Comparison of ENCODE assay signal across 17 cellular contexts in genomic region chr16:1206326-1206725, GRCh38. TPM values are rescaled to one million over a fixed set of nuclear protein-coding genes. Genes with fewer than 3 reads are reported as not detected.
DNase-seq lines count a peak whose midpoint lies in the region; ATAC-seq, FAIRE-seq and TF ChIP-seq lines count a peak whose summit lies in the region.
"Had no signal": no experiment of that assay in that cellular context is flagged by ENCODE, and none has a peak within 500 bp of the region (broad histone marks: within the 10 kb centered on the region; RNA-seq: fewer than 3 reads in every experiment).

No MANE protein-coding gene starts in this region.

- no peak overlapping the region for H2AK5ac ChIP-seq in mesendoderm (ENCODE audit: low read length)

- H2BK120ac ChIP-seq in mesendoderm (ENCODE audit: low read depth, low read length) = no peak overlapping the region

- no peaks in the 10 kb centered on the region for H3K9me3 Mint-ChIP-seq in activated T-cell treated with anti-CD3 and anti-CD28 coated beads, Interleukin-2, amount 50 U/mL, for 24 hours
- H3K9me3 Mint-ChIP-seq: CD8-positive, alpha-beta memory T cell had no signal

- H3K9me3 ChIP-seq in Karpas-422 (ENCODE audit: low read length) (no peaks in the 10 kb centered on the region), K562 (replicated peaks; ENCODE audit: control insufficient read depth, insufficient read depth, low read depth, low read length) (no peaks in the 10 kb centered on the region)
- H3K9me3 ChIP-seq: BLaER1, Caco-2 had no signal

- H3K79me2 ChIP-seq in Karpas-422 (ENCODE audit: low read length) = no peaks in the 10 kb centered on the region
- no peaks in the 10 kb centered on the region for H3K79me2 ChIP-seq in K562 (ENCODE audit: control insufficient read depth, insufficient read depth, low read length)
- H3K79me2 ChIP-seq in mesendoderm (ENCODE audit: control insufficient read depth, insufficient read depth, low read length) = no peaks in the 10 kb centered on the region

- no peak overlapping the region for H3K27ac ChIP-seq in Karpas-422 (ENCODE audit: low read length)
- no peak overlapping the region for H3K27ac ChIP-seq in K562 (ENCODE audit: extremely low read depth, low read depth, low read length)
- no peak overlapping the region for H3K27ac ChIP-seq in mesendoderm (ENCODE audit: low read depth, low read length)
- H3K27ac ChIP-seq: 22Rv1, BLaER1 had no signal

- no peak for FAIRE-seq in K562 (lab: Jason Lieb, UNC)

- no peaks in the 10 kb centered on the region for H3K27me3 Mint-ChIP-seq in activated T-cell treated with anti-CD3 and anti-CD28 coated beads, Interleukin-2, amount 50 U/mL, for 24 hours

- peak; percentile 51 for DNase-seq in DMS 273 (lab: John Stamatoyannopoulos, UW; ENCODE audit: unreplicated experiment)
- no peak for DNase-seq in DMS 273 treated with DMSO at 0.1 percent for 48 hours (lab: John Stamatoyannopoulos, UW)
- peak; percentile 48 for DNase-seq in Karpas-422
- DNase-seq in K562 (ENCODE audit: extremely low read depth in 1 of 4, low spot score in 3 of 4) = no peak
- DNase-seq in mesendoderm = peak; percentile 35
- no peak for DNase-seq in activated T-cell treated with anti-CD3 and anti-CD28 coated beads, Interleukin-2, amount 50 U/mL, for 24 hours
- DNase-seq in left ventricle myocardium superior = no peak
- DNase-seq in GM19238 (ENCODE audit: insufficient read length, low spot score) = no peak
- DNase-seq: Caco-2; CD8-positive, alpha-beta memory T cell; GOT3; HCEC 1CT; IMR-90 had no signal

- H4K20me1 ChIP-seq in Karpas-422 (ENCODE audit: insufficient read depth, low read depth, low read length) (no peaks in the 10 kb centered on the region), K562 (replicated peaks; ENCODE audit: control insufficient read depth, insufficient read depth, low read length) (no peaks in the 10 kb centered on the region)

- no peak overlapping the region for H3K23ac ChIP-seq in mesendoderm (ENCODE audit: low read length)

- H2BK5ac ChIP-seq in mesendoderm (ENCODE audit: low read length) = no peak overlapping the region

- H3K4ac ChIP-seq in mesendoderm (ENCODE audit: low read depth, low read length) = no peak overlapping the region

- H3K4me3 Mint-ChIP-seq in activated T-cell treated with anti-CD3 and anti-CD28 coated beads, Interleukin-2, amount 50 U/mL, for 24 hours = no peak overlapping the region

- H3K18ac ChIP-seq in mesendoderm (ENCODE audit: low read length) = no peak overlapping the region

- H2AFZ ChIP-seq in Karpas-422 (ENCODE audit: low read length) (no peak overlapping the region), K562 (ENCODE audit: low read depth, low read length) (no peak overlapping the region)

- peaks cover 4% of the 10 kb centered on the region for H3K4me1 Mint-ChIP-seq in activated T-cell treated with anti-CD3 and anti-CD28 coated beads, Interleukin-2, amount 50 U/mL, for 24 hours (ENCODE audit: low read depth)

- no peak overlapping the region for H3K56ac ChIP-seq in mesendoderm (ENCODE audit: low read length)

- CTCF ChIA-PET in K562 (lab: Yijun Ruan, JAX; ENCODE audit: low intra/inter-chr PET ratio) = no interaction called here

- H3K27me3 ChIP-seq in Karpas-422 (ENCODE audit: low read length) (no peaks in the 10 kb centered on the region), K562 (ENCODE audit: control insufficient read depth in 2 of 2, insufficient read depth in 2 of 2, low read length in 2 of 2) (peaks cover 32 to 84% of the 10 kb centered on the region in 2 experiments; a peak in 4 of 5 replicates), mesendoderm (ENCODE audit: insufficient read depth, low read length, poor library complexity) (no peaks in the 10 kb centered on the region)
- H3K27me3 ChIP-seq: BLaER1 had no signal

- H3K9me2 ChIP-seq in Karpas-422 (replicated peaks; ENCODE audit: insufficient read depth, low read length) = no peaks in the 10 kb centered on the region

- H3K36me3 ChIP-seq in Karpas-422 (ENCODE audit: insufficient read depth, low read length) = no peaks in the 10 kb centered on the region
- no peaks in the 10 kb centered on the region for H3K36me3 ChIP-seq in K562 (ENCODE audit: control insufficient read depth, insufficient read depth, low read length)
- no peaks in the 10 kb centered on the region for H3K36me3 ChIP-seq in mesendoderm (ENCODE audit: control insufficient read depth, insufficient read depth, low read length)

- TF ChIP-seq POLR2A in K562 (conservative IDR thresholded peaks at IDR 0.05) = no peak

- H3K79me1 ChIP-seq in mesendoderm (ENCODE audit: low read length) = no peaks in the 10 kb centered on the region

- no peaks in the 10 kb centered on the region for H3K36me3 Mint-ChIP-seq in activated T-cell treated with anti-CD3 and anti-CD28 coated beads, Interleukin-2, amount 50 U/mL, for 24 hours (ENCODE audit: low read depth)
- H3K36me3 Mint-ChIP-seq: CD8-positive, alpha-beta memory T cell had no signal

- no peak for TF ChIP-seq EP300 in K562 (IDR thresholded peaks at IDR 0.05; ENCODE audit: low read length)

- H3K4me3 ChIP-seq in Karpas-422 (ENCODE audit: low read length) = no peak overlapping the region
- H3K4me3 ChIP-seq in K562 = no peak overlapping the region
- H3K4me3 ChIP-seq in mesendoderm (ENCODE audit: low read length) = no peak overlapping the region
- H3K4me3 ChIP-seq: BLaER1 had no signal

- H3K27ac Mint-ChIP-seq in activated T-cell treated with anti-CD3 and anti-CD28 coated beads, Interleukin-2, amount 50 U/mL, for 24 hours = no peak overlapping the region
- H3K27ac Mint-ChIP-seq: CD8-positive, alpha-beta memory T cell had no signal

- POLR2A ChIA-PET in K562 (lab: Yijun Ruan, JAX) = interaction anchor here (0.6 to 0.7 kb wide), 2 partner anchors 25 to 333 kb away, joined by 3 read pairs; no protein-coding TSS in a partner anchor

- no peak overlapping the region for H3K4me2 ChIP-seq in Karpas-422 (ENCODE audit: low read depth, low read length, poor library complexity, severe bottlenecking)
- no peak overlapping the region for H3K4me2 ChIP-seq in K562 (ENCODE audit: insufficient read depth, low read length)
- no peak overlapping the region for H3K4me2 ChIP-seq in mesendoderm (ENCODE audit: low read length)
- H3K4me2 ChIP-seq: BLaER1 had no signal

- H3K9ac ChIP-seq in Karpas-422 (ENCODE audit: low read length) (no peak overlapping the region), K562 (ENCODE audit: insufficient read depth in 1 of 2, low read depth in 2 of 2, low read length in 2 of 2) (no peak overlapping the region), mesendoderm (ENCODE audit: low read length) (no peak overlapping the region)
- H3K9ac ChIP-seq: BLaER1 had no signal

- intact Hi-C loops in K562 (cut with micrococcal nuclease) = no loop called here
- intact Hi-C loops in left ventricle myocardium superior (cut with micrococcal nuclease) = no loop called here

- no peak overlapping the region for H2BK15ac ChIP-seq in mesendoderm (replicated peaks; ENCODE audit: low read depth)

- WGBS in K562 (ENCODE audit: insufficient coverage, low coverage, missing lambda C conversion rate) = 3% methylated on average over 7 of the region's 9 CpGs
- WGBS in mesendoderm (ENCODE audit: extremely low coverage, insufficient coverage, low lambda C conversion rate) = no CpG with 5 or more reads among the region's 9 CpGs

- no peak overlapping the region for H4K5ac ChIP-seq in mesendoderm (ENCODE audit: low read length)

- no peak for TF ChIP-seq RAD21 in K562 (CRISPR knock-in tag; conservative IDR thresholded peaks at IDR 0.05 in 1 of 2, IDR thresholded peaks at IDR 0.05 in 1 of 2)

- no peaks in the 10 kb centered on the region for H3K4me1 ChIP-seq in Karpas-422 (ENCODE audit: low read length)
- H3K4me1 ChIP-seq in K562 (replicated peaks in 1 of 2; ENCODE audit: control insufficient read depth in 2 of 2, insufficient read depth in 2 of 2, low read length in 2 of 2) = peaks cover 0 to 46% of the 10 kb centered on the region in 2 experiments; a peak in 2 of 5 replicates
- H3K4me1 ChIP-seq in mesendoderm (ENCODE audit: control insufficient read depth, low read depth, low read length) = no peaks in the 10 kb centered on the region
- H3K4me1 ChIP-seq: Caco-2 had no signal

- no peaks in the 10 kb centered on the region for H3K9me1 ChIP-seq in K562 (ENCODE audit: control insufficient read depth, insufficient read depth, low read length)

- H4K8ac ChIP-seq in mesendoderm (ENCODE audit: low read depth, low read length) = no peak overlapping the region

- no TSS peak for BruUV-seq in K562 (replicated peaks; lab: Mats Ljungman, UMichigan)

- 0 out of 6 replicates have a peak, but pooled peaks of 1 of the 3 experiments have one; percentile 18 for TF ChIP-seq CTCF in K562 (IDR thresholded peaks at IDR 0.05 in 2 of 3, conservative IDR thresholded peaks at IDR 0.05 in 1 of 3; ENCODE audit: insufficient read depth in 2 of 3, low read depth in 1 of 3, low read length in 3 of 3)

- in situ Hi-C loops in K562 (cut with MboI) = no loop called here

- ATAC-seq in K562 (peak; percentile 32; the same call in 1 of the 3 replicates), left ventricle myocardium superior (no peak)

RNA-seq across cellular contexts. Expression of gene TPSG1, which starts 18.7 kb away (rescaled TPM):
- total RNA-seq in Karpas-422 (2014; rRNA removed; shearing (Covaris generic); ENCODE audit: low replicate concordance) = not detected in 2 replicates
- total RNA-seq in K562 (2011; cell fraction: chromatin; rRNA removed; ENCODE audit: low replicate concordance) = not detected in 2 replicates
- total RNA-seq in K562 (2011; cell fraction: nucleolus; rRNA removed) = not detected in 2 replicates
- total RNA-seq in K562 (2011; cell fraction: nucleoplasm; rRNA removed) = not detected in 2 replicates
- total RNA-seq in K562 (2014; rRNA removed) (not detected in 2 replicates), K562 (2014; rRNA removed; fragmentation: Illumina TruSeq; extraction: Trizol) (not detected in 2 replicates), K562 (2015; rRNA removed; fragmentation: Illumina TruSeq; extraction: Trizol) (not detected in 2 replicates), K562 (2021) (not detected in 2 replicates), left ventricle myocardium superior (not detected)
- polyA plus RNA-seq in K562 (2011; rRNA removed) (not detected in 2 replicates), K562 (2014; fragmentation: Illumina TruSeq; extraction: Trizol) (not detected in 2 replicates), K562 (2014; fragmentation: Nextera tagmentation; extraction: Ambion mirVana) (not detected), K562 (2014; rRNA removed) (not detected in 2 replicates)
- not detected in 2 replicates for polyA plus RNA-seq in K562 (2011; cell fraction: cytosol; rRNA removed)
- not detected in 2 replicates for polyA plus RNA-seq in K562 (2011; cell fraction: nucleus; rRNA removed)
- polyA plus RNA-seq in K562 (2012) = not detected in 2 replicates
- not detected in 2 replicates for polyA minus RNA-seq in K562 (2011; rRNA and poly(A)+ RNA removed)
- polyA minus RNA-seq in K562 (2011; cell fraction: cytosol; rRNA and poly(A)+ RNA removed) = not detected in 2 replicates
- not detected in 2 replicates for polyA minus RNA-seq in K562 (2011; cell fraction: nucleus; rRNA and poly(A)+ RNA removed)
- not detected for polyA plus RNA-seq in mesendoderm (2013, experiment 1 of 2)
- polyA plus RNA-seq in mesendoderm (2013, experiment 2 of 2) = not detected
- total RNA-seq: A673; Caco-2; CD8-positive, alpha-beta memory T cell; IMR-90 had no signal
- polyA plus RNA-seq: CD8-positive, alpha-beta memory T cell; IMR-90 had no signal

RNA-seq across cellular contexts. Expression of gene TPSB2, which starts 23.7 kb away (rescaled TPM):
- not detected in 2 replicates for total RNA-seq in Karpas-422 (2014; rRNA removed; shearing (Covaris generic); ENCODE audit: low replicate concordance)
- not detected in 2 replicates for total RNA-seq in K562 (2011; cell fraction: chromatin; rRNA removed; ENCODE audit: low replicate concordance)
- not detected in 2 replicates for total RNA-seq in K562 (2011; cell fraction: nucleolus; rRNA removed)
- not detected in 2 replicates for total RNA-seq in K562 (2011; cell fraction: nucleoplasm; rRNA removed)
- not detected in 2 replicates for total RNA-seq in K562 (2014; rRNA removed)
- not detected in 2 replicates for total RNA-seq in K562 (2014; rRNA removed; fragmentation: Illumina TruSeq; extraction: Trizol)
- total RNA-seq in K562 (2015; rRNA removed; fragmentation: Illumina TruSeq; extraction: Trizol) = not detected in 2 replicates
- 0.16 and 0.18 TPM in 2 replicates for total RNA-seq in K562 (2021)
- not detected in 2 replicates for polyA plus RNA-seq in K562 (2011; rRNA removed)
- not detected in 2 replicates for polyA plus RNA-seq in K562 (2011; cell fraction: cytosol; rRNA removed)
- not detected in 2 replicates for polyA plus RNA-seq in K562 (2011; cell fraction: nucleus; rRNA removed)
- polyA plus RNA-seq in K562 (2012) = not detected in 2 replicates
- not detected in 2 replicates for polyA plus RNA-seq in K562 (2014; fragmentation: Illumina TruSeq; extraction: Trizol)
- polyA plus RNA-seq in K562 (2014; fragmentation: Nextera tagmentation; extraction: Ambion mirVana) = not detected
- polyA plus RNA-seq in K562 (2014; rRNA removed) = not detected in 2 replicates
- not detected in 2 replicates for polyA minus RNA-seq in K562 (2011; rRNA and poly(A)+ RNA removed)
- not detected in 2 replicates for polyA minus RNA-seq in K562 (2011; cell fraction: cytosol; rRNA and poly(A)+ RNA removed)
- polyA minus RNA-seq in K562 (2011; cell fraction: nucleus; rRNA and poly(A)+ RNA removed) = not detected in 2 replicates
- polyA plus RNA-seq in mesendoderm (2013, experiment 1 of 2) = not detected
- polyA plus RNA-seq in mesendoderm (2013, experiment 2 of 2) = not detected
- total RNA-seq in left ventricle myocardium superior = 7.3 TPM
- total RNA-seq: Caco-2; CD8-positive, alpha-beta memory T cell; Daoy; IMR-90 had no signal
- polyA plus RNA-seq: CD8-positive, alpha-beta memory T cell; IMR-90 had no signal

RNA-seq across cellular contexts. Expression of gene TPSAB1, which starts 34.2 kb away (rescaled TPM):
- total RNA-seq in Karpas-422 (2014; rRNA removed; shearing (Covaris generic); ENCODE audit: low replicate concordance) = not detected in 2 replicates
- total RNA-seq in K562 (2011; cell fraction: chromatin; rRNA removed; ENCODE audit: low replicate concordance) = not detected in 2 replicates
- total RNA-seq in K562 (2011; cell fraction: nucleolus; rRNA removed) = not detected in 2 replicates
- total RNA-seq in K562 (2011; cell fraction: nucleoplasm; rRNA removed) = not detected in 2 replicates
- total RNA-seq in K562 (2014; rRNA removed) (not detected in 2 replicates), K562 (2014; rRNA removed; fragmentation: Illumina TruSeq; extraction: Trizol) (not detected in 2 replicates), K562 (2015; rRNA removed; fragmentation: Illumina TruSeq; extraction: Trizol) (not detected in 2 replicates), K562 (2021) (0.31 TPM in 1 of 2 replicates, not detected in the other), left ventricle myocardium superior (4.3 TPM)
- polyA plus RNA-seq in K562 (2011; rRNA removed) (not detected in 2 replicates), K562 (2014; fragmentation: Illumina TruSeq; extraction: Trizol) (not detected in 2 replicates), K562 (2014; fragmentation: Nextera tagmentation; extraction: Ambion mirVana) (not detected), K562 (2014; rRNA removed) (not detected in 2 replicates)
- not detected in 2 replicates for polyA plus RNA-seq in K562 (2011; cell fraction: cytosol; rRNA removed)
- polyA plus RNA-seq in K562 (2011; cell fraction: nucleus; rRNA removed) = not detected in 2 replicates
- polyA plus RNA-seq in K562 (2012) = 0.10 TPM in 1 of 2 replicates, not detected in the other
- not detected in 2 replicates for polyA minus RNA-seq in K562 (2011; rRNA and poly(A)+ RNA removed)
- polyA minus RNA-seq in K562 (2011; cell fraction: cytosol; rRNA and poly(A)+ RNA removed) = not detected in 2 replicates
- polyA minus RNA-seq in K562 (2011; cell fraction: nucleus; rRNA and poly(A)+ RNA removed) = not detected in 2 replicates
- polyA plus RNA-seq in mesendoderm (2013, experiment 1 of 2) = not detected
- not detected for polyA plus RNA-seq in mesendoderm (2013, experiment 2 of 2)
- total RNA-seq: Caco-2; CD8-positive, alpha-beta memory T cell; Daoy; IMR-90 had no signal
- polyA plus RNA-seq: CD8-positive, alpha-beta memory T cell; IMR-90 had no signal

RNA-seq across cellular contexts. Expression of gene TPSD1, which starts 49.5 kb away (rescaled TPM):
- total RNA-seq in Karpas-422 (2014; rRNA removed; shearing (Covaris generic); ENCODE audit: low replicate concordance) = not detected in 2 replicates
- total RNA-seq in K562 (2011; cell fraction: chromatin; rRNA removed; ENCODE audit: low replicate concordance) = not detected in 2 replicates
- not detected in 2 replicates for total RNA-seq in K562 (2011; cell fraction: nucleolus; rRNA removed)
- not detected in 2 replicates for total RNA-seq in K562 (2011; cell fraction: nucleoplasm; rRNA removed)
- not detected in 2 replicates for total RNA-seq in K562 (2014; rRNA removed)
- total RNA-seq in K562 (2014; rRNA removed; fragmentation: Illumina TruSeq; extraction: Trizol) = not detected in 2 replicates
- total RNA-seq in K562 (2015; rRNA removed; fragmentation: Illumina TruSeq; extraction: Trizol) = not detected in 2 replicates
- total RNA-seq in K562 (2021) = not detected in 2 replicates
- polyA plus RNA-seq in K562 (2011; rRNA removed) = not detected in 2 replicates
- polyA plus RNA-seq in K562 (2011; cell fraction: cytosol; rRNA removed) = not detected in 2 replicates
- polyA plus RNA-seq in K562 (2011; cell fraction: nucleus; rRNA removed) = not detected in 2 replicates
- polyA plus RNA-seq in K562 (2012) = 0.07 TPM in 1 of 2 replicates, not detected in the other
- polyA plus RNA-seq in K562 (2014; fragmentation: Illumina TruSeq; extraction: Trizol) = not detected in 2 replicates
- polyA plus RNA-seq in K562 (2014; fragmentation: Nextera tagmentation; extraction: Ambion mirVana) = not detected
- not detected in 2 replicates for polyA plus RNA-seq in K562 (2014; rRNA removed)
- not detected in 2 replicates for polyA minus RNA-seq in K562 (2011; rRNA and poly(A)+ RNA removed)
- polyA minus RNA-seq in K562 (2011; cell fraction: cytosol; rRNA and poly(A)+ RNA removed) = not detected in 2 replicates
- not detected in 2 replicates for polyA minus RNA-seq in K562 (2011; cell fraction: nucleus; rRNA and poly(A)+ RNA removed)
- polyA plus RNA-seq in mesendoderm (2013, experiment 1 of 2) = not detected
- polyA plus RNA-seq in mesendoderm (2013, experiment 2 of 2) = not detected
- total RNA-seq in left ventricle myocardium superior = 0.50 TPM
- total RNA-seq: Caco-2; CD8-positive, alpha-beta memory T cell; Daoy; IMR-90 had no signal
- polyA plus RNA-seq: CD8-positive, alpha-beta memory T cell; IMR-90 had no signal

RNA-seq across cellular contexts. Expression of gene CACNA1H, which starts 53.4 kb away (rescaled TPM):
- not detected in 2 replicates for total RNA-seq in Karpas-422 (2014; rRNA removed; shearing (Covaris generic); ENCODE audit: low replicate concordance)
- total RNA-seq in K562 (2011; cell fraction: chromatin; rRNA removed; ENCODE audit: low replicate concordance) = 0.44 and 1.6 TPM in 2 replicates
- 0.79 and 1.2 TPM in 2 replicates for total RNA-seq in K562 (2011; cell fraction: nucleolus; rRNA removed)
- total RNA-seq in K562 (2011; cell fraction: nucleoplasm; rRNA removed) = 0.22 and 0.53 TPM in 2 replicates
- total RNA-seq in K562 (2014; rRNA removed) (0.04 TPM in 1 of 2 replicates, not detected in the other), K562 (2014; rRNA removed; fragmentation: Illumina TruSeq; extraction: Trizol) (not detected in 2 replicates), K562 (2015; rRNA removed; fragmentation: Illumina TruSeq; extraction: Trizol) (not detected in 2 replicates), K562 (2021) (0.09 and 0.18 TPM in 2 replicates), left ventricle myocardium superior (3.2 TPM)
- polyA plus RNA-seq in K562 (2011; rRNA removed) (0.10 and 0.11 TPM in 2 replicates), K562 (2014; fragmentation: Illumina TruSeq; extraction: Trizol) (not detected in 2 replicates), K562 (2014; fragmentation: Nextera tagmentation; extraction: Ambion mirVana) (not detected), K562 (2014; rRNA removed) (not detected in 2 replicates)
- polyA plus RNA-seq in K562 (2011; cell fraction: cytosol; rRNA removed) = 0.10 and 0.12 TPM in 2 replicates
- polyA plus RNA-seq in K562 (2011; cell fraction: nucleus; rRNA removed) = 0.11 and 0.40 TPM in 2 replicates
- 0.07 and 0.12 TPM in 2 replicates for polyA plus RNA-seq in K562 (2012)
- 0.03 and 0.04 TPM in 2 replicates for polyA minus RNA-seq in K562 (2011; rRNA and poly(A)+ RNA removed)
- not detected in 2 replicates for polyA minus RNA-seq in K562 (2011; cell fraction: cytosol; rRNA and poly(A)+ RNA removed)
- 0.27 and 0.33 TPM in 2 replicates for polyA minus RNA-seq in K562 (2011; cell fraction: nucleus; rRNA and poly(A)+ RNA removed)
- polyA plus RNA-seq in mesendoderm (2013, experiment 1 of 2) = 5.3 TPM
- polyA plus RNA-seq in mesendoderm (2013, experiment 2 of 2) = 4.9 TPM

Comparison
In these comparisons a context has a peak if more than half of its experiments do, and no peak if none do; other contexts are left out.
1. DNase-seq: peak in DMS 273 (single experiment), Karpas-422 (single experiment) and mesendoderm (single experiment); none in DMS 273 treated with DMSO at 0.1 percent for 48 hours (single experiment), K562 (0 of 4), activated T-cell treated with anti-CD3 and anti-CD28 coated beads, Interleukin-2, amount 50 U/mL, for 24 hours (single experiment), left ventricle myocardium superior (single experiment) and GM19238 (single experiment).